In the genomic region with DNA sequence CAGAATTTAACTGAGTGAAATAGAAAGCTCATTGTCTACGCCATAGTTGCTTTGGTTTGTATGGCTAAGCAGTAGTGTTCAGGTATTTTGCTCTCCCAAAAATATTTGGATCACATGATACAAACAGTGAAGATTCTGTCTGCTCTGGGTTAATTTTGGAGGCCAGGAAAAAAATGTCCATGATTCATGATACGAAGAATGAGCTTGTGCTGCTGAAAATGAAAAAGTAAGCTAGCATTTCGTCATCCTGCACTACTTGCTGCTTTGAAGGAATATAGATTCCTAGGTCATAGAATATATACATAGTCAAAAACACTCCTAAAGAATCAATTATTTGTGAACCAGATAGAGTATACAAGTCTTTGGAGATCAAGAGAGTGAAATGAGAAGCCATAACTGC, we compare ENCODE assay signal across 23 cellular contexts.
"Had no signal": no experiment of that assay in that cellular context is flagged by ENCODE, and none has a peak within 500 bp of the region (broad histone marks: within the 10 kb centered on the region; RNA-seq: fewer than 3 reads in every experiment).

No MANE protein-coding gene starts in this region.

- H3K9me3 ChIP-seq: body of pancreas, heart right ventricle, neutrophil, pancreas, psoas muscle, right atrium auricular region, upper lobe of left lung had no signal

- H3K27me3 Mint-ChIP-seq: activated naive CD8-positive, alpha-beta T cell treated with anti-CD3 and anti-CD28 coated beads for 36 hours; activated T-cell treated with anti-CD3 and anti-CD28 coated beads, Interleukin-2, amount 50 U/mL, for 24 hours; activated T-helper 17 cell treated with anti-CD3 and anti-CD28 coated beads, Interleukin-2, amount 50 U/mL, for 72 hours; memory B cell had no signal

- H3K27ac ChIP-seq: body of pancreas, cardiac muscle cell, neutrophil, pancreas, right atrium auricular region, upper lobe of left lung had no signal

- H3K9me3 Mint-ChIP-seq: activated naive CD8-positive, alpha-beta T cell treated with anti-CD3 and anti-CD28 coated beads for 36 hours; activated T-cell treated with anti-CD3 and anti-CD28 coated beads, Interleukin-2, amount 50 U/mL, for 24 hours; activated T-helper 17 cell treated with anti-CD3 and anti-CD28 coated beads, Interleukin-2, amount 50 U/mL, for 72 hours; memory B cell; nephron; T-helper 1 cell treated with Interleukin-12 subunit alpha and Interleukin-12 subunit beta and Interleukin-4 antibody, amounts not matched to agents 30 μg/mL and 1 μg/mL, for 36 hours; WTC11 had no signal

- H3K4me3 Mint-ChIP-seq: activated naive CD8-positive, alpha-beta T cell treated with anti-CD3 and anti-CD28 coated beads for 36 hours; activated T-cell treated with anti-CD3 and anti-CD28 coated beads, Interleukin-2, amount 50 U/mL, for 24 hours; activated T-helper 17 cell treated with anti-CD3 and anti-CD28 coated beads, Interleukin-2, amount 50 U/mL, for 72 hours; memory B cell; nephron; T-helper 1 cell treated with Interleukin-12 subunit alpha and Interleukin-12 subunit beta and Interleukin-4 antibody, amounts not matched to agents 30 μg/mL and 1 μg/mL, for 36 hours; WTC11 had no signal

- ATAC-seq: activated T-helper 17 cell treated with anti-CD3 and anti-CD28 coated beads, Interleukin-2, amount 50 U/mL, for 72 hours; body of pancreas; esophagus mucosa; left colon; pancreas; psoas muscle; WTC11 had no signal

- H3K4me3 ChIP-seq: body of pancreas, cardiac muscle cell, heart right ventricle, pancreas, psoas muscle, right atrium auricular region, upper lobe of left lung had no signal

- H3K27me3 ChIP-seq: body of pancreas, cardiac muscle cell, heart right ventricle, neutrophil, pancreas, right atrium auricular region, upper lobe of left lung had no signal

- H3K27ac Mint-ChIP-seq: activated naive CD8-positive, alpha-beta T cell treated with anti-CD3 and anti-CD28 coated beads for 36 hours; activated T-cell treated with anti-CD3 and anti-CD28 coated beads, Interleukin-2, amount 50 U/mL, for 24 hours; activated T-helper 17 cell treated with anti-CD3 and anti-CD28 coated beads, Interleukin-2, amount 50 U/mL, for 72 hours; memory B cell; T-helper 1 cell treated with Interleukin-12 subunit alpha and Interleukin-12 subunit beta and Interleukin-4 antibody, amounts not matched to agents 30 μg/mL and 1 μg/mL, for 36 hours; WTC11 had no signal

- H3K36me3 ChIP-seq: cardiac muscle cell had no signal

- DNase-seq: activated CD8-positive, alpha-beta memory T cell treated with anti-CD3 and anti-CD28 coated beads, Interleukin-2, amount 50 U/mL, for 4 hours; activated naive CD4-positive, alpha-beta T cell; activated naive CD8-positive, alpha-beta T cell treated with anti-CD3 and anti-CD28 coated beads for 36 hours; activated T-cell treated with anti-CD3 and anti-CD28 coated beads, Interleukin-2, amount 50 U/mL, for 24 hours; body of pancreas; effector memory CD4-positive, alpha-beta T cell; heart right ventricle; left colon; pancreas; psoas muscle; stimulated activated CD4-positive, alpha-beta T cell treated with anti-CD3 and anti-CD28 coated beads, Interleukin-4, amount 100 ng/mL, for 24 hours; stimulated activated naive CD4-positive, alpha-beta T cell treated with Interleukin-2 at 50 U/mL for 16 hours; T1000; upper lobe of left lung had no signal
